In genomic region chrX:107355533-107355932, GRCh38 we compare ENCODE assay signal across 31 cellular contexts.
DNase-seq lines count a peak whose midpoint lies in the region; ATAC-seq and TF ChIP-seq lines count a peak whose summit lies in the region.
"Had no signal": no experiment of that assay in that cellular context is flagged by ENCODE, and none has a peak within 500 bp of the region (broad histone marks: within the 10 kb centered on the region; RNA-seq: fewer than 3 reads in every experiment).

No MANE protein-coding gene starts in this region.

- H3K27me3 ChIP-seq in neural progenitor cell (peaks cover 54% of the 10 kb centered on the region), Peyer's patch (no peaks in the 10 kb centered on the region)
- H3K27me3 ChIP-seq: MG63, right atrium auricular region, suprapubic skin had no signal

- H3K4me2 ChIP-seq in neural progenitor cell, result peak overlapping the region; percentile 37

- TF ChIP-seq POLR2A in Peyer's patch (IDR thresholded peaks at IDR 0.05), result no peak

- H4K20me1 ChIP-seq in neural progenitor cell (ENCODE audit: low read depth), result no peaks in the 10 kb centered on the region

- H3K27ac ChIP-seq in neural progenitor cell, result no peak overlapping the region
- no peak overlapping the region for H3K27ac ChIP-seq in Peyer's patch
- H3K27ac ChIP-seq: left lung, right atrium auricular region, spleen, suprapubic skin had no signal

- H3K36me3 ChIP-seq in neural progenitor cell (no peaks in the 10 kb centered on the region), Peyer's patch (no peaks in the 10 kb centered on the region)
- H3K36me3 ChIP-seq: left lung, MG63, right atrium auricular region, spleen, suprapubic skin had no signal

- H3K9me3 ChIP-seq in neural progenitor cell (ENCODE audit: low read depth) (no peaks in the 10 kb centered on the region), Peyer's patch (no peaks in the 10 kb centered on the region)
- H3K9me3 ChIP-seq: left lung, MG63, right atrium auricular region, spleen, suprapubic skin had no signal

- no peaks in the 10 kb centered on the region for H3K36me3 Mint-ChIP-seq in glutamatergic neuron (ENCODE audit: unreplicated experiment)
- H3K36me3 Mint-ChIP-seq in neural progenitor cell, result no peaks in the 10 kb centered on the region
- no peaks in the 10 kb centered on the region for H3K36me3 Mint-ChIP-seq in activated T-cell treated with anti-CD3 and anti-CD28 coated beads, Interleukin-2, amount 50 U/mL, for 4 hours (ENCODE audit: insufficient read depth)
- H3K36me3 Mint-ChIP-seq: activated naive CD8-positive, alpha-beta T cell treated with anti-CD3 and anti-CD28 coated beads, Interleukin-2, amount 10 ng/mL, durations not matched to agents 7 days and 5 days; immature natural killer cell; naive B cell; stimulated activated effector memory CD8-positive, alpha-beta T cell treated with anti-CD3 and anti-CD28 coated beads, Interleukin-12 subunit alpha, Interleukin-12 subunit beta, amount 100 ng/mL, for 72 hours had no signal

- DNase-seq in NCI-H146 (lab: John Stamatoyannopoulos, UW) (peak; percentile 23), NCI-H146 treated with DMSO at 0.1 percent for 48 hours (lab: John Stamatoyannopoulos, UW; ENCODE audit: unreplicated experiment) (no peak), NCI-H345 (lab: John Stamatoyannopoulos, UW) (peak; percentile 74), glutamatergic neuron (no peak), neural progenitor cell (ENCODE audit: low spot score) (peak; percentile 75), pons (ENCODE audit: low spot score) (no peak), Peyer's patch (no peak)
- DNase-seq in activated T-cell treated with anti-CD3 and anti-CD28 coated beads, Interleukin-2, amount 50 U/mL, for 4 hours, result no peak
- DNase-seq: 8988T; activated CD4-positive, alpha-beta memory T cell treated with anti-CD3 and anti-CD28 coated beads, Interleukin-2, amount 10 ng/mL, durations not matched to agents 7 days and 5 days; activated CD4-positive, CD25-positive, alpha-beta regulatory T cell treated with anti-CD3 and anti-CD28 coated beads, Interleukin-2, amount 50 U/mL, for 72 hours; activated effector memory CD4-positive, alpha-beta T cell treated with Interleukin-2 at 50 U/mL for 16 hours; activated naive CD8-positive, alpha-beta T cell treated with anti-CD3 and anti-CD28 coated beads, Interleukin-2, amount 10 ng/mL, durations not matched to agents 7 days and 5 days; dermis blood vessel endothelial cell; DMS79; immature natural killer cell; left lung; MG63; naive B cell; NCI-H1436; NCI-H226; NK-92 treated with Interleukin-12 subunit alpha and Interleukin-12 subunit beta, amount 100 ng/mL, for 24 hours; spleen; stimulated activated CD4-positive, alpha-beta T cell treated with anti-CD3 and anti-CD28 coated beads, Interleukin-2, amount 100 ng/mL, for 48 hours had no signal

- H3K27ac Mint-ChIP-seq in glutamatergic neuron (ENCODE audit: unreplicated experiment) (peak overlapping the region; percentile 66), neural progenitor cell (peak overlapping the region; percentile 51)
- H3K27ac Mint-ChIP-seq: activated CD4-positive, alpha-beta memory T cell treated with anti-CD3 and anti-CD28 coated beads, Interleukin-2, amount 10 ng/mL, durations not matched to agents 7 days and 5 days; activated naive CD8-positive, alpha-beta T cell treated with anti-CD3 and anti-CD28 coated beads, Interleukin-2, amount 10 ng/mL, durations not matched to agents 7 days and 5 days; B cell; immature natural killer cell; naive B cell; stimulated activated effector memory CD8-positive, alpha-beta T cell treated with anti-CD3 and anti-CD28 coated beads, Interleukin-12 subunit alpha, Interleukin-12 subunit beta, amount 100 ng/mL, for 72 hours had no signal

- H3K4me3 Mint-ChIP-seq in glutamatergic neuron (ENCODE audit: unreplicated experiment), result no peak overlapping the region
- peak overlapping the region; percentile 9 for H3K4me3 Mint-ChIP-seq in neural progenitor cell
- no peak overlapping the region for H3K4me3 Mint-ChIP-seq in activated T-cell treated with anti-CD3 and anti-CD28 coated beads, Interleukin-2, amount 50 U/mL, for 4 hours
- H3K4me3 Mint-ChIP-seq: activated CD4-positive, alpha-beta memory T cell treated with anti-CD3 and anti-CD28 coated beads, Interleukin-2, amount 10 ng/mL, durations not matched to agents 7 days and 5 days; activated naive CD8-positive, alpha-beta T cell treated with anti-CD3 and anti-CD28 coated beads, Interleukin-2, amount 10 ng/mL, durations not matched to agents 7 days and 5 days; B cell; central memory CD8-positive, alpha-beta T cell; immature natural killer cell; naive B cell; stimulated activated effector memory CD8-positive, alpha-beta T cell treated with anti-CD3 and anti-CD28 coated beads, Interleukin-12 subunit alpha, Interleukin-12 subunit beta, amount 100 ng/mL, for 72 hours had no signal

- no peak for ATAC-seq in activated T-cell treated with anti-CD3 and anti-CD28 coated beads, Interleukin-2, amount 50 U/mL, for 4 hours
- ATAC-seq: K562; left lung; Panc1; stimulated activated effector memory CD8-positive, alpha-beta T cell treated with anti-CD3 and anti-CD28 coated beads, Interleukin-12 subunit alpha, Interleukin-12 subunit beta, amount 100 ng/mL, for 72 hours had no signal

- H2AFZ ChIP-seq in neural progenitor cell (replicated peaks), result no peak overlapping the region

- H3K27me3 Mint-ChIP-seq in glutamatergic neuron (ENCODE audit: unreplicated experiment) (no peaks in the 10 kb centered on the region), neural progenitor cell (ENCODE audit: insufficient read depth, low read depth) (peaks cover 8% of the 10 kb centered on the region)
- H3K27me3 Mint-ChIP-seq in activated T-cell treated with anti-CD3 and anti-CD28 coated beads, Interleukin-2, amount 50 U/mL, for 4 hours (ENCODE audit: low read depth), result peaks cover 21% of the 10 kb centered on the region

- H3K9ac ChIP-seq in neural progenitor cell, result no peak overlapping the region

- H3F3A ChIP-seq in neural progenitor cell (ENCODE audit: low read depth), result peaks cover 15% of the 10 kb centered on the region

- peaks cover 4% of the 10 kb centered on the region for H3K4me1 ChIP-seq in neural progenitor cell
- H3K4me1 ChIP-seq in Peyer's patch, result no peaks in the 10 kb centered on the region
- H3K4me1 ChIP-seq: left lung, right atrium auricular region, spleen, suprapubic skin had no signal

- H3K9me3 Mint-ChIP-seq in glutamatergic neuron (ENCODE audit: unreplicated experiment) (no peaks in the 10 kb centered on the region), neural progenitor cell (peaks cover 10% of the 10 kb centered on the region)
- H3K9me3 Mint-ChIP-seq in activated T-cell treated with anti-CD3 and anti-CD28 coated beads, Interleukin-2, amount 50 U/mL, for 4 hours, result no peaks in the 10 kb centered on the region
- H3K9me3 Mint-ChIP-seq: activated CD4-positive, alpha-beta memory T cell treated with anti-CD3 and anti-CD28 coated beads, Interleukin-2, amount 10 ng/mL, durations not matched to agents 7 days and 5 days; activated naive CD8-positive, alpha-beta T cell treated with anti-CD3 and anti-CD28 coated beads, Interleukin-2, amount 10 ng/mL, durations not matched to agents 7 days and 5 days; central memory CD8-positive, alpha-beta T cell; stimulated activated effector memory CD8-positive, alpha-beta T cell treated with anti-CD3 and anti-CD28 coated beads, Interleukin-12 subunit alpha, Interleukin-12 subunit beta, amount 100 ng/mL, for 72 hours had no signal

- H3K4me3 ChIP-seq in neural progenitor cell (no peak overlapping the region), Peyer's patch (no peak overlapping the region)
- H3K4me3 ChIP-seq: K562, left lung, MG63, right atrium auricular region, spleen, suprapubic skin had no signal

- H3K4me1 Mint-ChIP-seq in glutamatergic neuron (ENCODE audit: low read depth, unreplicated experiment) (peaks cover 9% of the 10 kb centered on the region), neural progenitor cell (peaks cover 26% of the 10 kb centered on the region)
- H3K4me1 Mint-ChIP-seq in activated T-cell treated with anti-CD3 and anti-CD28 coated beads, Interleukin-2, amount 50 U/mL, for 4 hours (ENCODE audit: low read depth), result no peaks in the 10 kb centered on the region
- H3K4me1 Mint-ChIP-seq: activated CD4-positive, alpha-beta memory T cell treated with anti-CD3 and anti-CD28 coated beads, Interleukin-2, amount 10 ng/mL, durations not matched to agents 7 days and 5 days; B cell; central memory CD8-positive, alpha-beta T cell; immature natural killer cell; naive B cell; stimulated activated effector memory CD8-positive, alpha-beta T cell treated with anti-CD3 and anti-CD28 coated beads, Interleukin-12 subunit alpha, Interleukin-12 subunit beta, amount 100 ng/mL, for 72 hours had no signal

- no peaks in the 10 kb centered on the region for H3K79me2 ChIP-seq in neural progenitor cell (ENCODE audit: low read depth)

- TF ChIP-seq CTCF in glutamatergic neuron (IDR thresholded peaks at IDR 0.05; ENCODE audit: partially characterized antibody, unreplicated experiment) (no peak), neural progenitor cell (IDR thresholded peaks at IDR 0.05) (no peak), Peyer's patch (IDR thresholded peaks at IDR 0.05) (no peak)

Comparison
In these comparisons a context has a peak if more than half of its experiments do, and no peak if none do; other contexts are left out.
1. DNase-seq: peak in NCI-H146 (single experiment), NCI-H345 (single experiment) and neural progenitor cell (single experiment); none in NCI-H146 treated with DMSO at 0.1 percent for 48 hours (single experiment), glutamatergic neuron (single experiment), activated T-cell treated with anti-CD3 and anti-CD28 coated beads, Interleukin-2, amount 50 U/mL, for 4 hours (single experiment), pons (single experiment) and Peyer's patch (0 of 3).